ENCODE assay signal across 19 cellular contexts in genomic region chr4:76449824-76450223, GRCh38. TPM values are rescaled to one million over a fixed set of nuclear protein-coding genes. Genes with fewer than 3 reads are reported as not detected.
DNase-seq lines count a peak whose midpoint lies in the region; ATAC-seq and TF ChIP-seq lines count a peak whose summit lies in the region.
"Had no signal": no experiment of that assay in that cellular context is flagged by ENCODE, and none has a peak within 500 bp of the region (broad histone marks: within the 10 kb centered on the region; RNA-seq: fewer than 3 reads in every experiment).

No MANE protein-coding gene starts in this region.

- H3K36me3 ChIP-seq in GM23338 (ENCODE audit: insufficient read depth), result no peaks in the 10 kb centered on the region
- H3K36me3 ChIP-seq in neural cell (ENCODE audit: insufficient read depth, low read length), result no peaks in the 10 kb centered on the region
- H3K36me3 ChIP-seq: thyroid gland had no signal

- H3K27me3 Mint-ChIP-seq in GM23338 (ENCODE audit: insufficient read depth, low read depth, poor library complexity), result peaks cover 3% of the 10 kb centered on the region

- no peak overlapping the region for H3K27ac ChIP-seq in GM23338 (ENCODE audit: low read depth)
- peak overlapping the region; percentile 80 for H3K27ac ChIP-seq in neural cell (ENCODE audit: low read length)

- no peak for TF ChIP-seq RAD21 in neural cell (conservative IDR thresholded peaks at IDR 0.05)

- H3K36me3 Mint-ChIP-seq in GM23338 (ENCODE audit: low read depth), result no peaks in the 10 kb centered on the region
- H3K36me3 Mint-ChIP-seq: memory B cell had no signal

- ATAC-seq in GM23338, result no peak
- ATAC-seq in GM18511 (IDR thresholded peaks at IDR 0.05; ENCODE audit: unreplicated experiment), result no peak

- H3K27ac Mint-ChIP-seq in GM23338, result peak overlapping the region; percentile 67
- H3K27ac Mint-ChIP-seq: memory B cell had no signal

- peak overlapping the region; percentile 51 for H3K9ac ChIP-seq in neural cell (ENCODE audit: low read length)

- no peaks in the 10 kb centered on the region for H3K9me3 ChIP-seq in neural cell (ENCODE audit: low read length)
- H3K9me3 ChIP-seq: thyroid gland had no signal

- TF ChIP-seq EP300 in neural cell (conservative IDR thresholded peaks at IDR 0.05; ENCODE audit: poor library complexity, severe bottlenecking), result no peak

- no peaks in the 10 kb centered on the region for H3F3A ChIP-seq in GM23338 (replicated peaks; ENCODE audit: low read depth)
- no peaks in the 10 kb centered on the region for H3F3A ChIP-seq in neural cell (ENCODE audit: insufficient read depth, low read length, poor library complexity, severe bottlenecking)

- in situ Hi-C loops in astrocyte of the cerebellum (cut with HindIII; ENCODE audit: low sequenced_read_pairs), result no loop called here

- peaks cover 19% of the 10 kb centered on the region for H3K4me1 Mint-ChIP-seq in GM23338
- H3K4me1 Mint-ChIP-seq: central memory CD8-positive, alpha-beta T cell; memory B cell had no signal

- H2AFZ ChIP-seq in GM23338 (no peak overlapping the region), neural cell (ENCODE audit: low read depth, low read length) (no peak overlapping the region)

- no peaks in the 10 kb centered on the region for H3K79me2 ChIP-seq in GM23338 (replicated peaks; ENCODE audit: insufficient read depth)
- H3K79me2 ChIP-seq in neural cell (replicated peaks; ENCODE audit: insufficient read depth, low read length), result peaks cover 64% of the 10 kb centered on the region

- H3K4me3 Mint-ChIP-seq in GM23338, result no peak overlapping the region
- H3K4me3 Mint-ChIP-seq: central memory CD8-positive, alpha-beta T cell; memory B cell had no signal

- H3K4me2 ChIP-seq in GM23338 (no peak overlapping the region), neural cell (ENCODE audit: low read length) (peak overlapping the region; percentile 84)

- H3K9me3 Mint-ChIP-seq in GM23338, result no peaks in the 10 kb centered on the region
- H3K9me3 Mint-ChIP-seq: central memory CD8-positive, alpha-beta T cell; memory B cell had no signal

- TF ChIP-seq CTCF in GM23338 (conservative IDR thresholded peaks at IDR 0.05; ENCODE audit: low read depth in 2 of 2), result no peak
- no peak for TF ChIP-seq CTCF in astrocyte of the cerebellum (IDR thresholded peaks at IDR 0.05; ENCODE audit: low read depth, low read length, missing control alignments)
- no peak for TF ChIP-seq CTCF in fibroblast of pulmonary artery (IDR thresholded peaks at IDR 0.05; ENCODE audit: low read length, missing control alignments)
- TF ChIP-seq CTCF in neural cell (IDR thresholded peaks at IDR 0.05; ENCODE audit: poor library complexity, severe bottlenecking), result no peak

- H4K20me1 ChIP-seq in GM23338 (replicated peaks; ENCODE audit: insufficient read depth) (no peaks in the 10 kb centered on the region), neural cell (ENCODE audit: insufficient read depth) (no peaks in the 10 kb centered on the region)

- DNase-seq in GM23338 (ENCODE audit: low spot score) (peak; percentile 30), astrocyte of the cerebellum (ENCODE audit: low read depth) (peak; percentile 37), fibroblast of pulmonary artery (ENCODE audit: low read depth) (peak; percentile 65), NCI-H748 (lab: John Stamatoyannopoulos, UW; ENCODE audit: unreplicated experiment) (no peak), foreskin melanocyte (no peak), cerebellar cortex (ENCODE audit: low spot score) (no peak)
- DNase-seq: activated naive CD4-positive, alpha-beta T cell treated with Interleukin-2 at 50 U/mL for 16 hours; DMS153; erythroblast; HCEC 1CT; NCI-H2171 treated with DMSO at 0.1 percent for 48 hours; OCI-M1; posterior cingulate gyrus; stimulated activated CD4-positive, alpha-beta T cell treated with anti-CD3 and anti-CD28 coated beads, Interleukin-1b, Interleukin-23, amount 100 ng/mL, for 48 hours; thyroid gland had no signal

- no peak overlapping the region for H3K4me3 ChIP-seq in GM23338
- H3K4me3 ChIP-seq in astrocyte of the cerebellum (ENCODE audit: low read depth, low read length), result no peak overlapping the region
- no peak overlapping the region for H3K4me3 ChIP-seq in fibroblast of pulmonary artery (replicated peaks; ENCODE audit: low read depth, low read length)
- H3K4me3 ChIP-seq in neural cell (ENCODE audit: low read length), result peak overlapping the region; percentile 56
- H3K4me3 ChIP-seq: thyroid gland had no signal

- no peaks in the 10 kb centered on the region for H3K27me3 ChIP-seq in GM23338 (ENCODE audit: insufficient read depth)
- H3K27me3 ChIP-seq in neural cell (ENCODE audit: insufficient read depth, low read depth, low read length), result no peaks in the 10 kb centered on the region
- H3K27me3 ChIP-seq: thyroid gland had no signal

- H3K9me2 ChIP-seq in GM23338 (ENCODE audit: insufficient read depth) (no peaks in the 10 kb centered on the region), neural cell (ENCODE audit: insufficient read depth, low read length) (no peaks in the 10 kb centered on the region)

- H3K4me1 ChIP-seq in GM23338 (ENCODE audit: insufficient read depth), result peaks cover 3% of the 10 kb centered on the region; the same call in 1 of the 2 replicates

TF ChIP-seq in GM23338, 12 proteins besides CTCF, POLR2A, EP300 and RAD21 (continues in another document):
- no peak for TF ChIP-seq CREB1 (CRISPR knock-in tag; IDR thresholded peaks at IDR 0.05; ENCODE audit: low read depth)
- TF ChIP-seq ZNF331 (CRISPR knock-in tag; IDR thresholded peaks at IDR 0.05; ENCODE audit: low read depth), result no peak
- TF ChIP-seq EZH2phosphoT487 (IDR thresholded peaks at IDR 0.05; ENCODE audit: unreplicated experiment), result no peak
- no peak for TF ChIP-seq ETS1 (IDR thresholded peaks at IDR 0.05)
- no peak for TF ChIP-seq POLR2AphosphoS5 (IDR thresholded peaks at IDR 0.05; ENCODE audit: low read depth)
- no peak for TF ChIP-seq ZNF114 (CRISPR knock-in tag; IDR thresholded peaks at IDR 0.05)
- TF ChIP-seq STAT1 (IDR thresholded peaks at IDR 0.05; ENCODE audit: unreplicated experiment), result no peak

TF ChIP-seq in neural cell, 6 proteins besides CTCF, POLR2A, EP300 and RAD21:
- TF ChIP-seq REST (IDR thresholded peaks at IDR 0.05; ENCODE audit: borderline replicate concordance) (peak; percentile 29), EZH2 (IDR thresholded peaks at IDR 0.05; ENCODE audit: borderline replicate concordance, insufficient read depth, low read length, poor library complexity, severe bottlenecking) (no peak), TAF1 (IDR thresholded peaks at IDR 0.05; ENCODE audit: low read depth) (no peak)

RNA-seq across cellular contexts. Expression of gene SHROOM3, which starts 14.8 kb away (rescaled TPM):
- total RNA-seq in GM23338 (2014; rRNA removed; shearing (Covaris generic)), result 59.7 and 73.5 TPM in 2 replicates
- polyA plus RNA-seq in GM23338 (2016; fragmentation: Nextera tagmentation; extraction: Ambion mirVana), result 10.8 and 11.3 TPM in 2 replicates
- 2.7 and 8.0 TPM in 2 replicates for polyA plus RNA-seq in neural cell
- polyA minus RNA-seq in neural cell, result 20.5 and 26.5 TPM in 2 replicates

RNA-seq across cellular contexts. Expression of gene CCDC158, which starts 28.9 kb away (rescaled TPM):
- total RNA-seq in GM23338 (2014; rRNA removed; shearing (Covaris generic)), result 0.21 TPM in 1 of 2 replicates, not detected in the other
- 0.27 and 0.40 TPM in 2 replicates for polyA plus RNA-seq in GM23338 (2016; fragmentation: Nextera tagmentation; extraction: Ambion mirVana)
- polyA plus RNA-seq in neural cell, result not detected in 2 replicates
- polyA minus RNA-seq in neural cell, result not detected in 2 replicates

Comparison
In these comparisons a context has a peak if more than half of its experiments do, and no peak if none do; other contexts are left out.
1. DNase-seq: peak in GM23338 (single experiment), astrocyte of the cerebellum (single experiment) and fibroblast of pulmonary artery (single experiment); none in NCI-H748 (single experiment), foreskin melanocyte (single experiment) and cerebellar cortex (single experiment).